Comparison of ENCODE assay signal across 8 cellular contexts in genomic region chr3:57227204-57227929, GRCh38. TPM values are rescaled to one million over a fixed set of nuclear protein-coding genes. Genes with fewer than 3 reads are reported as not detected.
A peak's percentile ranks its signal among the peaks of the same experiment; 100 is the strongest.
DNase-seq lines count a peak whose midpoint lies in the region; ATAC-seq and TF ChIP-seq lines count a peak whose summit lies in the region.

Gene APPL1, plus strand, starts transcription at chr3:57227729. Its CDS starts 155 bp downstream, at chr3:57227884.

- peak within 1 kb of the TSS; percentile 89 for H3K27ac Mint-ChIP-seq in CD8-positive, alpha-beta T cell
- peak within 1 kb of the TSS; percentile 85 to 89 for H3K27ac Mint-ChIP-seq in effector memory CD8-positive, alpha-beta T cell
- peak within 1 kb of the TSS; percentile 82 for H3K27ac Mint-ChIP-seq in memory B cell

- peak within 1 kb of the TSS; percentile 68 for H3K27ac ChIP-seq in CD8-positive, alpha-beta T cell (ENCODE audit: low read depth, low read length)

- POLR2A ChIA-PET in CD8-positive, alpha-beta T cell (lab: Charles Lee): interaction anchor here (1.1 kb wide), 1 partner anchor 30 kb away, joined by 3 read pairs; no protein-coding TSS in a partner anchor

- peak within 1 kb of the TSS; percentile 93 for H3K4me3 Mint-ChIP-seq in CD8-positive, alpha-beta T cell
- peak within 1 kb of the TSS; percentile 92 to 93 for H3K4me3 Mint-ChIP-seq in effector memory CD8-positive, alpha-beta T cell
- H3K4me3 Mint-ChIP-seq in memory B cell: peak within 1 kb of the TSS; percentile 94

- peaks cover 7% of the 10 kb centered on the region for H3K36me3 Mint-ChIP-seq in CD8-positive, alpha-beta T cell
- H3K36me3 Mint-ChIP-seq in effector memory CD8-positive, alpha-beta T cell (ENCODE audit: insufficient read depth): peaks cover 5% of the 10 kb centered on the region
- no peaks in the 10 kb centered on the region for H3K36me3 Mint-ChIP-seq in memory B cell

- peak; percentile 89 for ATAC-seq in CD8-positive, alpha-beta T cell
- peak; percentile 81 for ATAC-seq in GM19395 (IDR thresholded peaks at IDR 0.05; ENCODE audit: unreplicated experiment)
- ATAC-seq in HG03558 (IDR thresholded peaks at IDR 0.05; ENCODE audit: extremely low read depth, unreplicated experiment): peak; percentile 75
- ATAC-seq in effector memory CD8-positive, alpha-beta T cell (replicated peaks): peak; percentile 86
- peak; percentile 89 for ATAC-seq in memory B cell (ENCODE audit: low read depth)

- H3K27me3 ChIP-seq in CD8-positive, alpha-beta T cell (ENCODE audit: insufficient read depth, low read length): no peaks in the 10 kb centered on the region

- CTCF ChIA-PET in CD8-positive, alpha-beta T cell (lab: Charles Lee): interaction anchor here (0.7 to 1.0 kb wide), 2 partner anchors 57 to 194 kb away, joined by 3 read pairs; no protein-coding TSS in a partner anchor

- H3K4me3 ChIP-seq in CD8-positive, alpha-beta T cell (ENCODE audit: low read depth, low read length): peak within 1 kb of the TSS; percentile 91

- peak; percentile 68 to 91 (median 85) for DNase-seq in CD8-positive, alpha-beta T cell
- DNase-seq in NOMO-1 (lab: John Stamatoyannopoulos, UW; ENCODE audit: unreplicated experiment in 2 of 2) (peak; percentile 86 to 95), memory B cell (ENCODE audit: low spot score in 2 of 2) (peak; percentile 83 to 92)
- peak; percentile 75 to 90 (median 79) for DNase-seq in activated CD8-positive, alpha-beta memory T cell treated with anti-CD3 and anti-CD28 coated beads for 48 hours (ENCODE audit: low read depth in 2 of 3, low spot score in 2 of 3)
- peak; percentile 81 to 85 (median 83) for DNase-seq in effector memory CD8-positive, alpha-beta T cell
- peak; percentile 78 for DNase-seq in stimulated activated CD8-positive, alpha-beta memory T cell treated with anti-CD3 and anti-CD28 coated beads, Interleukin-12 subunit alpha, Interleukin-12 subunit beta, amount 100 ng/mL, for 1 hour (ENCODE audit: low read depth)

- peaks cover 11% of the 10 kb centered on the region for H3K4me1 ChIP-seq in CD8-positive, alpha-beta T cell (ENCODE audit: insufficient read depth, low read length)

- H3K9me3 Mint-ChIP-seq in CD8-positive, alpha-beta T cell: no peaks in the 10 kb centered on the region
- no peaks in the 10 kb centered on the region for H3K9me3 Mint-ChIP-seq in effector memory CD8-positive, alpha-beta T cell
- no peaks in the 10 kb centered on the region for H3K9me3 Mint-ChIP-seq in memory B cell

- no peaks in the 10 kb centered on the region for H3K36me3 ChIP-seq in CD8-positive, alpha-beta T cell (ENCODE audit: insufficient read depth, low read length)

- H3K4me1 Mint-ChIP-seq in CD8-positive, alpha-beta T cell (ENCODE audit: low read depth): peaks cover 30% of the 10 kb centered on the region
- H3K4me1 Mint-ChIP-seq in effector memory CD8-positive, alpha-beta T cell (ENCODE audit: low read depth in 2 of 2): peaks cover 18 to 21% of the 10 kb centered on the region in 2 donors
- H3K4me1 Mint-ChIP-seq in memory B cell: peaks cover 12% of the 10 kb centered on the region

- no peak for TF ChIP-seq CTCF in CD8-positive, alpha-beta T cell (IDR thresholded peaks at IDR 0.05)

- no peaks in the 10 kb centered on the region for H3K27me3 Mint-ChIP-seq in CD8-positive, alpha-beta T cell (ENCODE audit: low read depth)
- H3K27me3 Mint-ChIP-seq in effector memory CD8-positive, alpha-beta T cell: no peaks in the 10 kb centered on the region
- H3K27me3 Mint-ChIP-seq in memory B cell: no peaks in the 10 kb centered on the region

- intact Hi-C loops in CD8-positive, alpha-beta T cell (cut with DNase I, micrococcal nuclease): loop anchor here (1.0 to 10.0 kb wide), 12 partner anchors 57 to 1205 kb away; partner anchors contain the start of genes DENND6A (in 2 of the 2), PDE12 (in 2 of the 2), SLMAP (in 2 of the 2) and ABHD6 (in 1 of the 2)

- H3K9me3 ChIP-seq in CD8-positive, alpha-beta T cell (ENCODE audit: low read length): no peaks in the 10 kb centered on the region

RNA-seq across cellular contexts. Expression of gene APPL1, which starts in this region (rescaled TPM):
- total RNA-seq in CD8-positive, alpha-beta T cell: 10 to 100 TPM; 19.3 to 23.4 TPM

Comparison
In these comparisons a context has a peak if more than half of its experiments do, and no peak if none do; other contexts are left out.
1. Peak in every context shown above with its lines: DNase-seq, ATAC-seq, H3K4me3 ChIP-seq and H3K27ac ChIP-seq.